1 cellular context compared by ENCODE assay signal in the genomic region with DNA sequence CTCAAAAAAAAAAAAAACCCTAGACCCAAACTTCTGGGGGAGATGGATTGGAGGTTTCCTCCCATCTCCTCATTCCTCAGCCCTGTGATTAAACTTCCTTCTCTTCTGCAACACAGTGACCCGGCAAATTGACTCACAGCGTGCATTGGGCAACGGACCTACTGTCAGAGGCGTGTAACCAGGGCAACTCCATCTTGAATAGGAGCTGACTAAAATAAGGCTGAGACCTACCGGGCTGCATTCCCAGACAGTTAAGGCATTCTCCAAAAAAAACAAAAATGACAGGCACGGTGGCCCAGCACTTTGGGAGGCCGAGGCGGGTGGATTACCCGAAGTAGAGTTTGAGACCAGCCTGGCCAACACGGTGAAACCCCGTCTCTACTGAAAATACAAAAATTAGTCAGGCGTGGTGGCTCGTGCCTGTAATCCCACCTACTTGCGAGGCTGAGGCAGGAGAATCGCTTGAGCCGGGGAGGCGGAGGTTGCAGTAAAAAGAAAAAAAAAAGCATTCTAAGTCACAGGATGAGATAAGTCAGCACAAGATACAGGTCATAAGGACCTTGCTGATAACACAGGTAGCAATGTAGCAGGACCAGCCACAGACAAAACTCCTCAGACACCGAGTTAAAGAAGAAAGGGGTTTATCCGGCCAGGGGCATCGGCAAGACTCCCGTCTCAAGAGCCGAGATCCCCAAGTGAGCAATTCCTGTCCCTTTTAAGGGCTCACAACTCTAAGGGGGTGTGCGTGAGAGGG.
TF ChIP-seq lines count a peak whose summit lies in the region.

No MANE protein-coding gene starts in this region.

TF ChIP-seq in HepG2, 621 proteins besides CTCF, POLR2A, EP300 and RAD21:
- TF ChIP-seq, protein P1, sequence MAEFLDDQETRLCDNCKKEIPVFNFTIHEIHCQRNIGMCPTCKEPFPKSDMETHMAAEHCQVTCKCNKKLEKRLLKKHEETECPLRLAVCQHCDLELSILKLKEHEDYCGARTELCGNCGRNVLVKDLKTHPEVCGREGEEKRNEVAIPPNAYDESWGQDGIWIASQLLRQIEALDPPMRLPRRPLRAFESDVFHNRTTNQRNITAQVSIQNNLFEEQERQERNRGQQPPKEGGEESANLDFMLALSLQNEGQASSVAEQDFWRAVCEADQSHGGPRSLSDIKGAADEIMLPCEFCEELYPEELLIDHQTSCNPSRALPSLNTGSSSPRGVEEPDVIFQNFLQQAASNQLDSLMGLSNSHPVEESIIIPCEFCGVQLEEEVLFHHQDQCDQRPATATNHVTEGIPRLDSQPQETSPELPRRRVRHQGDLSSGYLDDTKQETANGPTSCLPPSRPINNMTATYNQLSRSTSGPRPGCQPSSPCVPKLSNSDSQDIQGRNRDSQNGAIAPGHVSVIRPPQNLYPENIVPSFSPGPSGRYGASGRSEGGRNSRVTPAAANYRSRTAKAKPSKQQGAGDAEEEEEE (CRISPR knock-in tag; IDR thresholded peaks at IDR 0.05; ENCODE audit: borderline replicate concordance), result no peak
- TF ChIP-seq ZNF335 (CRISPR knock-in tag; IDR thresholded peaks at IDR 0.05) (no peak), ZNF430 (CRISPR knock-in tag; IDR thresholded peaks at IDR 0.05) (no peak)
- TF ChIP-seq, protein P2, sequence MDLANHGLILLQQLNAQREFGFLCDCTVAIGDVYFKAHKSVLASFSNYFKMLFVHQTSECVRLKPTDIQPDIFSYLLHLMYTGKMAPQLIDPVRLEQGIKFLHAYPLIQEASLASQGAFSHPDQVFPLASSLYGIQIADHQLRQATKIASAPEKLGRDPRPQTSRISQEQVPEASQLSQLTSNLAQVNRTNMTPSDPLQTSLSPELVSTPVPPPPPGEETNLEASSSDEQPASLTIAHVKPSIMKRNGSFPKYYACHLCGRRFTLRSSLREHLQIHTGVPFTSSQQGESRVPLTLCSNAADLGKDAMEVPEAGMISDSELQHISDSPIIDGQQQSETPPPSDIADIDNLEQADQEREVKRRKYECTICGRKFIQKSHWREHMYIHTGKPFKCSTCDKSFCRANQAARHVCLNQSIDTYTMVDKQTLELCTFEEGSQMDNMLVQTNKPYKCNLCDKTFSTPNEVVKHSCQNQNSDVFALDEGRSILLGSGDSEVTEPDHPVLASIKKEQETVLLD (CRISPR knock-in tag; IDR thresholded peaks at IDR 0.05; ENCODE audit: low read depth), result no peak
- TF ChIP-seq, protein P3, sequence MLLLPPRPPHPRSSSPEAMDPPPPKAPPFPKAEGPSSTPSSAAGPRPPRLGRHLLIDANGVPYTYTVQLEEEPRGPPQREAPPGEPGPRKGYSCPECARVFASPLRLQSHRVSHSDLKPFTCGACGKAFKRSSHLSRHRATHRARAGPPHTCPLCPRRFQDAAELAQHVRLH (CRISPR knock-in tag; IDR thresholded peaks at IDR 0.05; ENCODE audit: borderline replicate concordance, low read depth), result no peak
TF ChIP-seq in HepG2: peak in this region for 0.
